In the genomic region with DNA sequence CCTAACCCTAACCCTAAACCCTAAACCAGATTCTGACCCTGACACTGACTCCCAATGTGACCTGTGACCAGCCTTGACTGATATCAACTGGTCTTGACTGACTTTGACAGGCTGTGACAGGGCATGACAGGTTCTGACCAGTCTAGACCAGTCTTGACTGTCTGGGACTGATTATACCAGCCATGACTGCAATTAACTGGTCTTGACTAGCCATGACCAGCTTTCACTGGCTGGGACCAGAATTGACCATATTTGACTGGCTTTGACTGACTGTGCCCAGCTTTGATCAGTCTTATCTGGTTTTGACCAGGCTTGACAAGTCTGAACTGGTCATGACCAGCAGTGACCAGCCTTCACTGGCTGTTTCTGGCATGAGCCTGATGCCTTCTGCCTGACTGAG, we compare ENCODE assay signal across 24 cellular contexts.
"Had no signal": no experiment of that assay in that cellular context is flagged by ENCODE, and none has a peak within 500 bp of the region (broad histone marks: within the 10 kb centered on the region; RNA-seq: fewer than 3 reads in every experiment).

No MANE protein-coding gene starts in this region.

- ATAC-seq: left cardiac atrium; left lobe of liver; lower lobe of right lung; natural killer cell; right lobe of liver; stimulated activated memory B cell treated with anti-CD40 and anti-IgM and Interleukin-4, amounts not matched to agents 10 μg/mL and 1 μg/mL and 100 μg/mL, for 72 hours; stimulated activated naive CD8-positive, alpha-beta T cell treated with anti-CD3 and anti-CD28 coated beads, Interleukin-15, amount 100 ng/mL, for 72 hours had no signal

- H3K27me3 ChIP-seq: ovary, right atrium auricular region, right lobe of liver, uterus had no signal

- H3K4me2 ChIP-seq: smooth muscle cell had no signal

- H3K36me3 ChIP-seq: lower lobe of right lung, ovary, right atrium auricular region, right lobe of liver, tibial nerve, uterus had no signal

- DNase-seq: hippocampal formation; kidney glomerular epithelial cell; left cardiac atrium; lower lobe of right lung; mammary epithelial cell; mesenchymal stem cell; naive B cell; natural killer cell; ovary; right lobe of liver; stimulated activated CD4-positive, alpha-beta T cell treated with anti-CD3 and anti-CD28 coated beads, Interleukin-1b, Interleukin-23, amount 100 ng/mL, for 48 hours; stimulated activated CD4-positive, alpha-beta T cell treated with anti-CD3 and anti-CD28 coated beads, Interleukin-2, amount 100 ng/mL, for 48 hours; stimulated activated CD4-positive, alpha-beta T cell treated with anti-CD3 and anti-CD28 coated beads, Interleukin-4, amount 100 ng/mL, for 4 hours; stimulated activated CD8-positive, alpha-beta memory T cell treated with anti-CD3 and anti-CD28 coated beads, Interleukin-4, amount 100 ng/mL, for 48 hours; stimulated activated naive CD4-positive, alpha-beta T cell treated with Interleukin-2 at 50 U/mL for 16 hours; stimulated activated naive CD8-positive, alpha-beta T cell treated with anti-CD3 and anti-CD28 coated beads, Interleukin-15, amount 100 ng/mL, for 72 hours; substantia nigra; uterus had no signal

- H3K4me1 ChIP-seq: lower lobe of right lung, right atrium auricular region, right lobe of liver, uterus had no signal

- FAIRE-seq: keratinocyte had no signal

- H3K27ac ChIP-seq: lower lobe of right lung, ovary, right atrium auricular region, right lobe of liver, tibial nerve, uterus had no signal

- H3K4me3 ChIP-seq: lower lobe of right lung, ovary, right atrium auricular region, right lobe of liver, smooth muscle cell, tibial nerve, uterus had no signal

- H3K9me3 ChIP-seq: lower lobe of right lung, ovary, right atrium auricular region, right lobe of liver, tibial nerve, uterus had no signal
